In the genomic region with DNA sequence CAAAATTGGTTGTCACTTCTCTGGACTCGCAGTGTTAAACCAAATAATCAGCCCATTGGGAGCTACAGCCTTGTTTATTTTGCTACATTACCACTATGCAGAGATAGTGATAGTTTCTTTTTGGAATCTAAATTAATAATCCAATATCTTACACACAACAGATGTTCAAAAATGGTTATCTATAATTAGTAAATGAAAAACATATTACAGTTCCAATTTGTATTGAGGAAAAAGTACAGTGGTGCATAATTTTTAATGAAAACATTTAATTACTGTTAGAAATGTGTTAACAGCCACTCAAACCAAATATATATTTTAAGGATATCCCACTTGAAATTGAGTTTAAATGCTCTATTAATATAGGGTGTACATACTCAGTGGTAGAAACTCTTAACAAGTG, we compare ENCODE assay signal across 4 cellular contexts.
"Had no signal": no experiment of that assay in that cellular context is flagged by ENCODE, and none has a peak within 500 bp of the region (broad histone marks: within the 10 kb centered on the region; RNA-seq: fewer than 3 reads in every experiment).

No MANE protein-coding gene starts in this region.

- H3K4me1 Mint-ChIP-seq: IgD-negative memory B cell had no signal

- ATAC-seq: HepG2, K562 had no signal

- H3K27ac ChIP-seq: HL-60 had no signal

- H3K9me3 Mint-ChIP-seq: IgD-negative memory B cell had no signal

- H3K4me3 ChIP-seq: K562 had no signal

- H3K27me3 Mint-ChIP-seq: IgD-negative memory B cell had no signal

- H3K4me3 Mint-ChIP-seq: IgD-negative memory B cell had no signal
